25 cellular contexts compared by ENCODE assay signal in genomic region chr10:25339966-25340365, GRCh38.
"Had no signal": no experiment of that assay in that cellular context is flagged by ENCODE, and none has a peak within 500 bp of the region (broad histone marks: within the 10 kb centered on the region; RNA-seq: fewer than 3 reads in every experiment).

No MANE protein-coding gene starts in this region.

- H3K27me3 ChIP-seq: stomach, suprapubic skin, testis, thyroid gland, tibial artery, tibial nerve, transverse colon, upper lobe of left lung, upper lobe of right lung, uterus, vagina had no signal

- H3K27ac ChIP-seq: stomach, suprapubic skin, testis, thoracic aorta, thyroid gland, tibial artery, tibial nerve, transverse colon, upper lobe of left lung, upper lobe of right lung, uterus, vagina had no signal

- DNase-seq: stimulated activated CD4-positive, alpha-beta T cell treated with anti-CD3 and anti-CD28 coated beads, Interleukin-2, amount 100 ng/mL, for 48 hours; stimulated activated CD4-positive, alpha-beta T cell treated with anti-CD3 and anti-CD28 coated beads, Interleukin-4, amount 100 ng/mL, for 1 hour; stimulated activated CD4-positive, alpha-beta T cell treated with anti-CD3 and anti-CD28 coated beads, Interleukin-4, amount 100 ng/mL, for 24 hours; stimulated activated CD4-positive, alpha-beta T cell treated with anti-CD3 and anti-CD28 coated beads, Interleukin-4, amount 100 ng/mL, for 4 hours; stimulated activated CD8-positive, alpha-beta memory T cell treated with anti-CD3 and anti-CD28 coated beads, Interleukin-4, amount 100 ng/mL, for 48 hours; stimulated activated naive B cell treated with anti-CD40 and anti-IgM and Interleukin-4, amounts not matched to agents 10 μg/mL and 1 μg/mL and 100 μg/mL, for 72 hours; stimulated activated naive CD4-positive, alpha-beta T cell; stimulated activated naive CD4-positive, alpha-beta T cell treated with Interleukin-2 at 50 U/mL for 16 hours; stimulated activated naive CD8-positive, alpha-beta T cell treated with anti-CD3 and anti-CD28 coated beads, Interleukin-15, amount 100 ng/mL, for 72 hours; stimulated activated naive CD8-positive, alpha-beta T cell treated with anti-CD3 and anti-CD28 coated beads, Interleukin-15, Interleukin-2, amounts not matched to agents 100 U/mL and 50 U/mL, for 24 hours; stomach; substantia nigra; testis; thyroid gland; tibial artery; transverse colon; trophoblast cell; upper lobe of left lung; upper lobe of right lung; uterus had no signal

- H3K4me3 ChIP-seq: stomach, suprapubic skin, testis, thoracic aorta, thyroid gland, tibial artery, tibial nerve, transverse colon, upper lobe of left lung, upper lobe of right lung, uterus, vagina had no signal

- FAIRE-seq: urothelium cell line had no signal

- H3K4me1 ChIP-seq: stomach, suprapubic skin, testis, thyroid gland, tibial artery, tibial nerve, transverse colon, upper lobe of left lung, upper lobe of right lung, uterus, vagina had no signal

- H3K36me3 ChIP-seq: stomach, suprapubic skin, thoracic aorta, thyroid gland, tibial artery, tibial nerve, transverse colon, upper lobe of left lung, upper lobe of right lung, uterus, vagina had no signal

- H3K9me3 ChIP-seq: stomach, suprapubic skin, testis, thoracic aorta, thyroid gland, tibial artery, tibial nerve, transverse colon, upper lobe of left lung, upper lobe of right lung, uterus, vagina had no signal
